ENCODE assay signal across 10 cellular contexts in genomic region chr10:102410427-102411073, GRCh38. TPM values are rescaled to one million over a fixed set of nuclear protein-coding genes. Genes with fewer than 3 reads are reported as not detected.
DNase-seq lines count a peak whose midpoint lies in the region; ATAC-seq and TF ChIP-seq lines count a peak whose summit lies in the region.
"Had no signal": no experiment of that assay in that cellular context is flagged by ENCODE, and none has a peak within 500 bp of the region (broad histone marks: within the 10 kb centered on the region; RNA-seq: fewer than 3 reads in every experiment).

No MANE protein-coding gene starts in this region.

- no peaks in the 10 kb centered on the region for H3K9me3 Mint-ChIP-seq in natural killer cell

- intact Hi-C loops in natural killer cell (cut with micrococcal nuclease) = no loop called here

- TF ChIP-seq CTCF in natural killer cell (IDR thresholded peaks at IDR 0.05) = no peak

- H3K4me1 ChIP-seq in duodenal mucosa (ENCODE audit: control insufficient read depth in 1 of 2, insufficient read depth in 2 of 2, low read length in 2 of 2) = peaks cover 8 to 14% of the 10 kb centered on the region in 2 donors
- no peaks in the 10 kb centered on the region for H3K4me1 ChIP-seq in urinary bladder (ENCODE audit: insufficient read depth)

- H3K27ac Mint-ChIP-seq in natural killer cell = no peak overlapping the region

- DNase-seq in activated effector memory CD4-positive, alpha-beta T cell treated with anti-CD3 and anti-CD28 coated beads, Interleukin-2, amount 50 U/mL, for 16 hours = peak; percentile 83
- DNase-seq in activated effector memory CD4-positive, alpha-beta T cell treated with Interleukin-2 at 50 U/mL for 16 hours = no peak
- DNase-seq in natural killer cell (no peak), NCI-H146 treated with DMSO at 0.1 percent for 48 hours (lab: John Stamatoyannopoulos, UW; ENCODE audit: unreplicated experiment) (no peak)
- DNase-seq: NCI-H187 had no signal

- no peak for ATAC-seq in natural killer cell
- ATAC-seq in HG03095 (IDR thresholded peaks at IDR 0.05; ENCODE audit: unreplicated experiment) = no peak
- ATAC-seq in GM18868 (IDR thresholded peaks at IDR 0.05; ENCODE audit: unreplicated experiment) = no peak

- H3K9ac ChIP-seq in duodenal mucosa (ENCODE audit: low read depth in 1 of 2, low read length in 2 of 2) = no peak overlapping the region
- H3K9ac ChIP-seq: BLaER1 had no signal

- no peaks in the 10 kb centered on the region for H3K9me3 ChIP-seq in duodenal mucosa (ENCODE audit: control insufficient read depth in 1 of 2, low read length in 2 of 2)
- H3K9me3 ChIP-seq: BLaER1 had no signal

- H3K4me3 ChIP-seq in duodenal mucosa (ENCODE audit: low read depth in 1 of 2, low read length in 2 of 2) (peak overlapping the region; percentile 29 to 36), urinary bladder (ENCODE audit: low read depth, low read length) (peak overlapping the region; percentile 17)
- H3K4me3 ChIP-seq: BLaER1 had no signal

- peaks cover 43 to 47% of the 10 kb centered on the region in 2 donors for H3K27me3 Mint-ChIP-seq in natural killer cell (ENCODE audit: low read depth in 2 of 2)

- H3K36me3 Mint-ChIP-seq in natural killer cell = no peaks in the 10 kb centered on the region

- peaks cover 9 to 15% of the 10 kb centered on the region in 2 donors for H3K4me1 Mint-ChIP-seq in natural killer cell

- no peaks in the 10 kb centered on the region for H3K36me3 ChIP-seq in duodenal mucosa (ENCODE audit: control insufficient read depth in 1 of 2, insufficient read depth in 2 of 2, low read length in 2 of 2)
- H3K36me3 ChIP-seq in urinary bladder (ENCODE audit: insufficient read depth) = no peaks in the 10 kb centered on the region
- H3K36me3 ChIP-seq: BLaER1 had no signal

- H3K4me3 Mint-ChIP-seq in natural killer cell = peak overlapping the region; percentile 78

- WGBS in urinary bladder = 2% methylated on average over 48 of the region's 48 CpGs

- no peak overlapping the region for H3K27ac ChIP-seq in duodenal mucosa (ENCODE audit: low read depth, low read length)
- H3K27ac ChIP-seq in urinary bladder (ENCODE audit: low read depth) = no peak overlapping the region
- H3K27ac ChIP-seq: BLaER1 had no signal

- H3K27me3 ChIP-seq in duodenal mucosa (ENCODE audit: control insufficient read depth in 1 of 2, insufficient read depth in 2 of 2, low read length in 2 of 2) = peaks cover 50 to 57% of the 10 kb centered on the region in 2 donors

RNA-seq across cellular contexts. Expression of gene PSD, which starts 8.0 kb away (rescaled TPM):
- 1 to 10 TPM; 1.9 to 2.4 (median 2.1) TPM for total RNA-seq in natural killer cell
- total RNA-seq in urinary bladder = 38.4 TPM
- 276 TPM for polyA plus RNA-seq in urinary bladder

RNA-seq across cellular contexts. Expression of gene FBXL15, which starts 10.1 kb away (rescaled TPM):
- total RNA-seq in natural killer cell (10 to 100 TPM; 15.2 to 17.4 (median 15.5) TPM), urinary bladder (2.0 TPM)
- polyA plus RNA-seq in urinary bladder = 36.6 TPM

RNA-seq across cellular contexts. Expression of gene NFKB2, which starts 15.0 kb away (rescaled TPM):
- total RNA-seq in natural killer cell (100 to 1,000 TPM; 201 to 264 (median 246) TPM), urinary bladder (11.3 TPM)
- 30.8 TPM for polyA plus RNA-seq in urinary bladder

RNA-seq across cellular contexts. Expression of gene CUEDC2, which starts 21.8 kb away (rescaled TPM):
- total RNA-seq in natural killer cell (10 to 100 TPM; 35.0 to 43.0 (median 37.7) TPM), urinary bladder (26.9 TPM)
- 77.9 TPM for polyA plus RNA-seq in urinary bladder

RNA-seq across cellular contexts. Expression of gene C10orf95, which starts 40.8 kb away (rescaled TPM):
- total RNA-seq in natural killer cell = under 1 TPM; 0.25 to 0.41 (median 0.35) TPM
- not detected for total RNA-seq in urinary bladder
- 0.11 TPM for polyA plus RNA-seq in urinary bladder

Comparison
In these comparisons a context has a peak if more than half of its experiments do, and no peak if none do; other contexts are left out.
1. RNA of gene PSD, which starts 8.0 kb away (total RNA-seq): 38.4 TPM in urinary bladder (single experiment); 1.9 to 2.4 TPM in natural killer cell; every median in the first group is over 10 times any median in the second.
2. RNA of gene NFKB2, which starts 15.0 kb away (total RNA-seq): 201 to 264 TPM in natural killer cell; 11.3 TPM in urinary bladder (single experiment); every median in the first group is over 10 times any median in the second.